1 cellular context compared by ENCODE assay signal in the genomic region with DNA sequence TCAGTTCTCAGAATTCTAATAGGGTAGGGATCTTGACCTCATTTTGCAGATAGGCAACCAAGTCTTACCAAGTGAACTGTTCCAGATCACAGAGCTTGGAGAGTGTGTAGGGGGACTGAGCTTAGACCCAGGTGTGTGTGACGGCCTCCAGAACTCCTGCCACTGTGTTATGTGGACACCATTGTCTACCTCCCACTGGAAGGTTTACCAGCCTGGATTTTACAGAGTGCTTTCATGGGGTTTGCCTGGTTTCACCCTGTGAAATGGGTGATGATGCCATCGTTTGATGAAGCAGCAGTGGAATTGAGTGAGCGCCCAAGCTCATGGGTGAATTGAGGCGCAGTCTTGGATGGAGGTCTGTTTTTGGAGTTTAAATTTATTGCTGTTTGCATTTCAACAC.
TF ChIP-seq lines count a peak whose summit lies in the region.

No MANE protein-coding gene starts in this region.

TF ChIP-seq in HepG2, 621 proteins besides CTCF, POLR2A, EP300 and RAD21:
- TF ChIP-seq, protein P1, sequence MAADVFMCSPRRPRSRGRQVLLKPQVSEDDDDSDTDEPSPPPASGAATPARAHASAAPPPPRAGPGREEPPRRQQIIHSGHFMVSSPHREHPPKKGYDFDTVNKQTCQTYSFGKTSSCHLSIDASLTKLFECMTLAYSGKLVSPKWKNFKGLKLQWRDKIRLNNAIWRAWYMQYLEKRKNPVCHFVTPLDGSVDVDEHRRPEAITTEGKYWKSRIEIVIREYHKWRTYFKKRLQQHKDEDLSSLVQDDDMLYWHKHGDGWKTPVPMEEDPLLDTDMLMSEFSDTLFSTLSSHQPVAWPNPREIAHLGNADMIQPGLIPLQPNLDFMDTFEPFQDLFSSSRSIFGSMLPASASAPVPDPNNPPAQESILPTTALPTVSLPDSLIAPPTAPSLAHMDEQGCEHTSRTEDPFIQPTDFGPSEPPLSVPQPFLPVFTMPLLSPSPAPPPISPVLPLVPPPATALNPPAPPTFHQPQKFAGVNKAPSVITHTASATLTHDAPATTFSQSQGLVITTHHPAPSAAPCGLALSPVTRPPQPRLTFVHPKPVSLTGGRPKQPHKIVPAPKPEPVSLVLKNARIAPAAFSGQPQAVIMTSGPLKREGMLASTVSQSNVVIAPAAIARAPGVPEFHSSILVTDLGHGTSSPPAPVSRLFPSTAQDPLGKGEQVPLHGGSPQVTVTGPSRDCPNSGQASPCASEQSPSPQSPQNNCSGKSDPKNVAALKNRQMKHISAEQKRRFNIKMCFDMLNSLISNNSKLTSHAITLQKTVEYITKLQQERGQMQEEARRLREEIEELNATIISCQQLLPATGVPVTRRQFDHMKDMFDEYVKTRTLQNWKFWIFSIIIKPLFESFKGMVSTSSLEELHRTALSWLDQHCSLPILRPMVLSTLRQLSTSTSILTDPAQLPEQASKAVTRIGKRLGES (CRISPR knock-in tag; IDR thresholded peaks at IDR 0.05; ENCODE audit: borderline replicate concordance), result no peak
- TF ChIP-seq SMAD1 (CRISPR knock-in tag; IDR thresholded peaks at IDR 0.05; ENCODE audit: borderline replicate concordance, low read depth), result no peak
- no peak for TF ChIP-seq ZNF614 (CRISPR knock-in tag; IDR thresholded peaks at IDR 0.05; ENCODE audit: borderline replicate concordance)
- TF ChIP-seq RBM22 (optimal IDR thresholded peaks at IDR 0.05; ENCODE audit: low read length), result peak; percentile 73
